17 cellular contexts compared by ENCODE assay signal in the genomic region with DNA sequence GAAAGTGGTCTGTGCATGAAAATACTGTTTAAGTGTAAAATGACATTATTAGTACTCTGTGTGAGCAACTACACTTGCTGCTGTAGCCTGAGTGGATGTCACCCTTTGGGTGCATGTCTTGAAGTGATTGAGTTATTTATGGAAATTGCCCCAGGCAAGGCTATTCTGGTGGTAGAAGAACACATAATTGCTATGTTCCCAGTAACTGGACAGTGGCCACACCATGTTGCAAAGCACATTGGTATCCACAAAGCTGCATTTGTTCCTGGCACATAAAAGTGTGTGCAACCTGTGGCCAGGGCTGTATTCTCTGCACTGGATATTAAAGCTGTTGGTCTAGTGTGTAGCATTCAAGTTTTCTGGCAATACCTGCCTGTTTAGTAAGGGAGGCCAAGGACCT. TPM values are rescaled to one million over a fixed set of nuclear protein-coding genes. Genes with fewer than 3 reads are reported as not detected.
A peak's percentile ranks its signal among the peaks of the same experiment; 100 is the strongest.
DNase-seq lines count a peak whose midpoint lies in the region; ATAC-seq and TF ChIP-seq lines count a peak whose summit lies in the region.
"Had no signal": no experiment of that assay in that cellular context is flagged by ENCODE, and none has a peak within 500 bp of the region (broad histone marks: within the 10 kb centered on the region; RNA-seq: fewer than 3 reads in every experiment).

No MANE protein-coding gene starts in this region.

- intact Hi-C loops in left ventricle myocardium inferior (cut with micrococcal nuclease) (no loop called here), gastrocnemius medialis (cut with DNase I; ENCODE audit: low total_unique reads) (loop anchor here (5.0 kb wide), 1 partner anchor 59 kb away; the partner anchor contains the start of gene BRPF1)

- H3K4me1 ChIP-seq in adipocyte (ENCODE audit: control insufficient read depth, insufficient read depth, low read length) = peaks cover 16% of the 10 kb centered on the region
- H3K4me1 ChIP-seq in left ventricle myocardium inferior = peaks cover 100% of the 10 kb centered on the region
- peaks cover 19 to 34% of the 10 kb centered on the region in 2 donors for H3K4me1 ChIP-seq in gastrocnemius medialis

- H3K9ac ChIP-seq in adipocyte (ENCODE audit: low read length) = no peak overlapping the region

- peaks cover 37% of the 10 kb centered on the region for H3K4me1 Mint-ChIP-seq in HFFc6 (ENCODE audit: low read depth)
- no peaks in the 10 kb centered on the region for H3K4me1 Mint-ChIP-seq in activated CD4-positive, alpha-beta T cell treated with anti-CD3 and anti-CD28 coated beads, Interleukin-2, amount 10 ng/mL, durations not matched to agents 7 days and 5 days
- H3K4me1 Mint-ChIP-seq: B cell, H9 had no signal

- CTCF ChIA-PET in activated CD4-positive, alpha-beta T cell treated with anti-CD3 and anti-CD28 coated beads, Interleukin-2, amount 10 ng/mL, durations not matched to agents 7 days and 5 days (lab: Charles Lee) = interaction anchor here (1.5 kb wide), 1 partner anchor 29 kb away, joined by 3 read pairs; no protein-coding TSS in a partner anchor

- POLR2A ChIA-PET in activated CD4-positive, alpha-beta T cell treated with anti-CD3 and anti-CD28 coated beads, Interleukin-2, amount 10 ng/mL, durations not matched to agents 7 days and 5 days (lab: Charles Lee) = no interaction called here

- H3K4me3 ChIP-seq in adipocyte (ENCODE audit: low read length) (no peak overlapping the region), left ventricle myocardium inferior (no peak overlapping the region), gastrocnemius medialis (no peak overlapping the region)

- H3K9me3 ChIP-seq in adipocyte (ENCODE audit: control insufficient read depth, low read length) = no peaks in the 10 kb centered on the region
- H3K9me3 ChIP-seq in left ventricle myocardium inferior (replicated peaks) = no peaks in the 10 kb centered on the region
- no peaks in the 10 kb centered on the region for H3K9me3 ChIP-seq in gastrocnemius medialis

- H3K36me3 ChIP-seq in adipocyte (ENCODE audit: control insufficient read depth, insufficient read depth, low read length, severe bottlenecking) = peaks cover 87% of the 10 kb centered on the region
- peaks cover 92% of the 10 kb centered on the region for H3K36me3 ChIP-seq in left ventricle myocardium inferior
- H3K36me3 ChIP-seq in gastrocnemius medialis = peaks cover 7 to 80% of the 10 kb centered on the region in 2 donors

- ATAC-seq in gastrocnemius medialis (peak; percentile 16 to 60), GM21360 (IDR thresholded peaks at IDR 0.05; ENCODE audit: unreplicated experiment) (no peak)
- ATAC-seq: HepG2 had no signal

- TF ChIP-seq CTCF in HFFc6 (IDR thresholded peaks at IDR 0.05) (no peak), left ventricle myocardium inferior (IDR thresholded peaks at IDR 0.05; ENCODE audit: borderline replicate concordance) (no peak), gastrocnemius medialis (IDR thresholded peaks at IDR 0.05 in 4 of 5, conservative IDR thresholded peaks at IDR 0.05 in 1 of 5) (no peak)

- no peak for TF ChIP-seq POLR2A in gastrocnemius medialis (IDR thresholded peaks at IDR 0.05)

- peak overlapping the region; percentile 91 for H3K27ac ChIP-seq in left ventricle myocardium inferior (replicated peaks)
- peak overlapping the region in 1 of 4 donors; percentile 64 for H3K27ac ChIP-seq in gastrocnemius medialis

- H3K9me3 Mint-ChIP-seq in HFFc6 = no peaks in the 10 kb centered on the region
- no peaks in the 10 kb centered on the region for H3K9me3 Mint-ChIP-seq in activated CD4-positive, alpha-beta T cell treated with anti-CD3 and anti-CD28 coated beads, Interleukin-2, amount 10 ng/mL, durations not matched to agents 7 days and 5 days
- H3K9me3 Mint-ChIP-seq: CD4-positive, alpha-beta T cell; H9 had no signal

- no peak overlapping the region for H3K27ac Mint-ChIP-seq in HFFc6
- H3K27ac Mint-ChIP-seq in activated CD4-positive, alpha-beta T cell treated with anti-CD3 and anti-CD28 coated beads, Interleukin-2, amount 10 ng/mL, durations not matched to agents 7 days and 5 days = no peak overlapping the region
- H3K27ac Mint-ChIP-seq: B cell; CD4-positive, alpha-beta T cell; H9 had no signal

- DNase-seq in HFFc6 = peak; percentile 3
- peak; percentile 34 for DNase-seq in adipocyte (ENCODE audit: low read depth)
- no peak for DNase-seq in left ventricle myocardium inferior
- DNase-seq in gastrocnemius medialis = peak in 1 of 2 donors; percentile 22
- DNase-seq in NCI-H128 (lab: John Stamatoyannopoulos, UW; ENCODE audit: unreplicated experiment) = no peak
- DNase-seq in activated CD4-positive, alpha-beta T cell treated with anti-CD3 and anti-CD28 coated beads, Interleukin-2, amount 10 ng/mL, durations not matched to agents 7 days and 5 days = no peak
- DNase-seq: C1 segment of cervical spinal cord; Calu3; CD4-positive, alpha-beta T cell; DMS 273 treated with DMSO at 0.1 percent for 48 hours; DMS79; EL; GOT3; H9 had no signal

- in situ Hi-C loops in gastrocnemius medialis (cut with MboI; ENCODE audit: low sequenced_read_pairs in 4 of 4) = loop anchor here in 2 of 4 donors (25.0 kb wide), 1 partner anchor 311 kb away; the partner anchor contains the start of gene THUMPD3 (in 2 of the 2)

- H3K27me3 Mint-ChIP-seq in HFFc6 (ENCODE audit: insufficient read depth) = no peaks in the 10 kb centered on the region
- H3K27me3 Mint-ChIP-seq in activated CD4-positive, alpha-beta T cell treated with anti-CD3 and anti-CD28 coated beads, Interleukin-2, amount 10 ng/mL, durations not matched to agents 7 days and 5 days = no peaks in the 10 kb centered on the region
- H3K27me3 Mint-ChIP-seq: B cell; CD4-positive, alpha-beta T cell had no signal

- H3K27me3 ChIP-seq in adipocyte (replicated peaks; ENCODE audit: control insufficient read depth, insufficient read depth, low read length) (no peaks in the 10 kb centered on the region), left ventricle myocardium inferior (ENCODE audit: low read depth) (no peaks in the 10 kb centered on the region), gastrocnemius medialis (no peaks in the 10 kb centered on the region)

- peaks cover 5% of the 10 kb centered on the region for H3K36me3 Mint-ChIP-seq in HFFc6 (ENCODE audit: low read depth)
- H3K36me3 Mint-ChIP-seq in activated CD4-positive, alpha-beta T cell treated with anti-CD3 and anti-CD28 coated beads, Interleukin-2, amount 10 ng/mL, durations not matched to agents 7 days and 5 days (ENCODE audit: low read depth) = peaks cover 46% of the 10 kb centered on the region

- H3K4me3 Mint-ChIP-seq in HFFc6 = no peak overlapping the region
- no peak overlapping the region for H3K4me3 Mint-ChIP-seq in activated CD4-positive, alpha-beta T cell treated with anti-CD3 and anti-CD28 coated beads, Interleukin-2, amount 10 ng/mL, durations not matched to agents 7 days and 5 days
- H3K4me3 Mint-ChIP-seq: B cell; CD4-positive, alpha-beta T cell; H9 had no signal

RNA-seq across cellular contexts. Expression of gene MTMR14, which starts 23.8 kb away (rescaled TPM):
- 10 to 100 TPM; 23.5 to 31.0 (median 28.2) TPM for total RNA-seq in HFFc6 (2021; fragmentation: NEBNext Ultra II Directional; extraction: Animal tissue kit (Norgen Biotek cat#: 25700))
- total RNA-seq in left ventricle myocardium inferior (42.3 TPM), gastrocnemius medialis (10 to 100 TPM; 53.7 to 87.0 (median 68.3) TPM)
- total RNA-seq in activated CD4-positive, alpha-beta T cell treated with anti-CD3 and anti-CD28 coated beads, Interleukin-2, amount 10 ng/mL, durations not matched to agents 7 days and 5 days = 10 to 100 TPM; 50.2 to 51.5 TPM

RNA-seq across cellular contexts. Expression of gene CPNE9, which starts 30.6 kb away (rescaled TPM):
- not detected for total RNA-seq in HFFc6 (2021; fragmentation: NEBNext Ultra II Directional; extraction: Animal tissue kit (Norgen Biotek cat#: 25700))
- total RNA-seq in left ventricle myocardium inferior (0.16 TPM), gastrocnemius medialis (not detected)
- under 1 TPM in 1 of 2 experiments, not detected in 1; 0.25 TPM for total RNA-seq in activated CD4-positive, alpha-beta T cell treated with anti-CD3 and anti-CD28 coated beads, Interleukin-2, amount 10 ng/mL, durations not matched to agents 7 days and 5 days
- total RNA-seq: Calu3, HepG2 had no signal

RNA-seq across cellular contexts. Expression of gene BRPF1, which starts 58.5 kb away (rescaled TPM):
- total RNA-seq in HFFc6 (2021; fragmentation: NEBNext Ultra II Directional; extraction: Animal tissue kit (Norgen Biotek cat#: 25700)) = 10 to 100 TPM; 14.4 to 18.4 (median 17.1) TPM
- total RNA-seq in left ventricle myocardium inferior (9.4 TPM), gastrocnemius medialis (10 to 100 TPM; 12.0 to 19.5 (median 14.7) TPM)
- total RNA-seq in activated CD4-positive, alpha-beta T cell treated with anti-CD3 and anti-CD28 coated beads, Interleukin-2, amount 10 ng/mL, durations not matched to agents 7 days and 5 days = 10 to 100 TPM; 51.3 to 51.6 TPM

Comparison
In these comparisons a context has a peak if more than half of its experiments do, and no peak if none do; other contexts are left out.
1. DNase-seq: peak in HFFc6 (single experiment) and adipocyte (single experiment); none in left ventricle myocardium inferior (single experiment), NCI-H128 (single experiment) and activated CD4-positive, alpha-beta T cell treated with anti-CD3 and anti-CD28 coated beads, Interleukin-2, amount 10 ng/mL, durations not matched to agents 7 days and 5 days (single experiment).